In genomic region chr10:38038932-38039245, GRCh38 we compare ENCODE assay signal across 13 cellular contexts.
DNase-seq lines count a peak whose midpoint lies in the region; ATAC-seq and TF ChIP-seq lines count a peak whose summit lies in the region.
"Had no signal": no experiment of that assay in that cellular context is flagged by ENCODE, and none has a peak within 500 bp of the region (broad histone marks: within the 10 kb centered on the region; RNA-seq: fewer than 3 reads in every experiment).

No MANE protein-coding gene starts in this region.

- H4K20me1 ChIP-seq in Loucy (ENCODE audit: insufficient read depth, low read length, poor library complexity, severe bottlenecking): no peaks in the 10 kb centered on the region

- H3K36me3 Mint-ChIP-seq in T-helper 1 cell treated with Interleukin-12 subunit alpha and Interleukin-12 subunit beta and Interleukin-4 antibody, amounts not matched to agents 30 μg/mL and 1 μg/mL, for 36 hours (ENCODE audit: low read depth): peaks cover 60% of the 10 kb centered on the region
- peaks cover 37% of the 10 kb centered on the region for H3K36me3 Mint-ChIP-seq in memory B cell

- peak overlapping the region; percentile 52 for H3K9ac ChIP-seq in Loucy (ENCODE audit: low read depth, low read length, poor library complexity, severe bottlenecking)

- peaks cover 22% of the 10 kb centered on the region for H3K4me1 Mint-ChIP-seq in T-helper 1 cell treated with Interleukin-12 subunit alpha and Interleukin-12 subunit beta and Interleukin-4 antibody, amounts not matched to agents 30 μg/mL and 1 μg/mL, for 36 hours (ENCODE audit: low read depth)
- peaks cover 21% of the 10 kb centered on the region for H3K4me1 Mint-ChIP-seq in memory B cell
- H3K4me1 Mint-ChIP-seq: nephron progenitor cell had no signal

- H3K9me3 ChIP-seq in Loucy (ENCODE audit: insufficient read depth, low read depth, low read length): no peaks in the 10 kb centered on the region

- peaks cover 15% of the 10 kb centered on the region for H3K4me1 ChIP-seq in Loucy (ENCODE audit: insufficient read depth, low read length, poor library complexity, severe bottlenecking)

- H3K27me3 Mint-ChIP-seq in T-helper 1 cell treated with Interleukin-12 subunit alpha and Interleukin-12 subunit beta and Interleukin-4 antibody, amounts not matched to agents 30 μg/mL and 1 μg/mL, for 36 hours (ENCODE audit: low read depth): no peaks in the 10 kb centered on the region
- H3K27me3 Mint-ChIP-seq in memory B cell: no peaks in the 10 kb centered on the region

- H3K4me3 Mint-ChIP-seq in T-helper 1 cell treated with Interleukin-12 subunit alpha and Interleukin-12 subunit beta and Interleukin-4 antibody, amounts not matched to agents 30 μg/mL and 1 μg/mL, for 36 hours: peak overlapping the region; percentile 80
- peak overlapping the region; percentile 87 for H3K4me3 Mint-ChIP-seq in memory B cell
- H3K4me3 Mint-ChIP-seq: nephron progenitor cell had no signal

- peak overlapping the region; percentile 64 for H3K4me2 ChIP-seq in Loucy (ENCODE audit: low read depth, low read length, poor library complexity, severe bottlenecking)

- TF ChIP-seq CTCF in Loucy (conservative IDR thresholded peaks at IDR 0.05; ENCODE audit: low read length): no peak
- no peak for TF ChIP-seq CTCF in GM10248 (IDR thresholded peaks at IDR 0.05; ENCODE audit: control extremely low read depth, extremely low read depth, low read depth, missing control alignments)

- H3K27me3 ChIP-seq in Loucy (ENCODE audit: insufficient read depth, low read length, poor library complexity, severe bottlenecking): no peaks in the 10 kb centered on the region

- H3K9me2 ChIP-seq in Loucy (replicated peaks; ENCODE audit: low read depth, low read length): no peaks in the 10 kb centered on the region

- ATAC-seq in GM21423 (IDR thresholded peaks at IDR 0.05; ENCODE audit: unreplicated experiment) (peak; percentile 7), memory B cell (ENCODE audit: low read depth) (no peak), HG02870 (IDR thresholded peaks at IDR 0.05; ENCODE audit: unreplicated experiment) (no peak)
- ATAC-seq: HCT116 had no signal

- peaks cover 28% of the 10 kb centered on the region for H3K9me3 Mint-ChIP-seq in T-helper 1 cell treated with Interleukin-12 subunit alpha and Interleukin-12 subunit beta and Interleukin-4 antibody, amounts not matched to agents 30 μg/mL and 1 μg/mL, for 36 hours
- H3K9me3 Mint-ChIP-seq in memory B cell: no peaks in the 10 kb centered on the region

- H3K27ac Mint-ChIP-seq in T-helper 1 cell treated with Interleukin-12 subunit alpha and Interleukin-12 subunit beta and Interleukin-4 antibody, amounts not matched to agents 30 μg/mL and 1 μg/mL, for 36 hours: peak overlapping the region; percentile 96
- H3K27ac Mint-ChIP-seq in memory B cell: peak overlapping the region; percentile 99
- H3K27ac Mint-ChIP-seq: nephron progenitor cell had no signal

- H3K4me3 ChIP-seq in Loucy (ENCODE audit: low read length, poor library complexity, severe bottlenecking): peak overlapping the region; percentile 54

- H3K79me2 ChIP-seq in Loucy (ENCODE audit: insufficient read depth, low read length): peaks cover 24% of the 10 kb centered on the region

- DNase-seq in T-helper 1 cell (no peak), memory B cell (ENCODE audit: low spot score in 2 of 2) (no peak), iPS-NIHi7 (ENCODE audit: extremely low spot score) (no peak), GM10248 (ENCODE audit: extremely low spot score) (no peak)
- DNase-seq: activated effector memory CD4-positive, alpha-beta T cell treated with Interleukin-2 at 50 U/mL for 16 hours; cortex of kidney; NCI-H1694 treated with DMSO at 0.1 percent for 48 hours; nephron progenitor cell had no signal

- H2AFZ ChIP-seq in Loucy (ENCODE audit: low read length): no peak overlapping the region

- H3K36me3 ChIP-seq in Loucy (ENCODE audit: insufficient read depth, low read length): peaks cover 28% of the 10 kb centered on the region; the same call in 1 of the 2 replicates

- CTCF ChIA-PET in GM10248 (lab: Yijun Ruan, JAX): no interaction called here

- H3F3A ChIP-seq in Loucy (ENCODE audit: low read depth): no peaks in the 10 kb centered on the region

- POLR2A ChIA-PET in GM10248 (lab: Yijun Ruan, JAX): interaction anchor here (0.7 kb wide), 1 partner anchor 9 kb away, joined by 5 read pairs; no protein-coding TSS in a partner anchor
